11 cellular contexts compared by ENCODE assay signal in the genomic region with DNA sequence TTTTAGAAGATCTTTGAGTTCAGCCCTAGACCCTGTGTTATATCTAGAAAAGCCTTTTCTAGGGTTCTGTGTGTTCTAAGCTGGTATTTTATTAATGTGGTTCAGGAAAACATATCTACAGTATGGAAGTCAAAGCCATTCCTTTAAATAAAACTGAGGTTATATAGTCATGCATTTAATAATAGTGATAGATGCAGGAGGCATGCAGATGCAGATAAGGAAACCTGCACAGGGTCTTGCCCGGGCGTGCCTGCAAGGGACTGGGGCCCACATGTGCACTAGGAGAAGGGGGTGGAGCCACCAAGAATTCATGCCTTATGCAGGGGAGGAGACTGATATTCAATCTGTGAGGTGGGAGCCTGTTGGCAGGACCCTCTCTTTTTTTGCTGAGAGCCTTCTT.
DNase-seq lines count a peak whose midpoint lies in the region; ATAC-seq and TF ChIP-seq lines count a peak whose summit lies in the region.
"Had no signal": no experiment of that assay in that cellular context is flagged by ENCODE, and none has a peak within 500 bp of the region (broad histone marks: within the 10 kb centered on the region; RNA-seq: fewer than 3 reads in every experiment).

No MANE protein-coding gene starts in this region.

- 50 to 71% (median 62%) methylated on average over 2 of the region's 2 CpGs for WGBS in stomach, 5 donors

- peaks cover 0 to 2% (median 0%) of the 10 kb centered on the region in 3 donors for H3K4me1 Mint-ChIP-seq in CD8-positive, alpha-beta memory T cell

- in situ Hi-C loops in astrocyte of the spinal cord (cut with HindIII; ENCODE audit: low sequenced_read_pairs), result no loop called here

- H3K27ac Mint-ChIP-seq in CD8-positive, alpha-beta memory T cell, result peak overlapping the region in 1 of 8 donors; percentile 82

- DNase-seq in HEK293T (ENCODE audit: extremely low spot score) (peak; percentile 20), astrocyte of the spinal cord (ENCODE audit: low read depth, low spot score) (peak; percentile 59), islet precursor cell (peak; percentile 83), stomach (no peak)
- no peak for DNase-seq in CD8-positive, alpha-beta memory T cell
- DNase-seq: colonic mucosa, left lung, MM.1S had no signal

- CTCF ChIA-PET in HEK293T (lab: Yijun Ruan, JAX), result no interaction called here
- CTCF ChIA-PET in CD8-positive, alpha-beta memory T cell (lab: Charles Lee), result no interaction called here

- H3K4me1 ChIP-seq in BLaER1 (peaks cover 15% of the 10 kb centered on the region; the same call in 1 of the 2 replicates), stomach (peaks cover 0 to 17% (median 5%) of the 10 kb centered on the region in 4 donors)
- no peaks in the 10 kb centered on the region for H3K4me1 ChIP-seq in CD8-positive, alpha-beta memory T cell (ENCODE audit: insufficient read depth, low read length)
- H3K4me1 ChIP-seq: colonic mucosa had no signal

- TF ChIP-seq EP300 in stomach (IDR thresholded peaks at IDR 0.05), result no peak

- no peaks in the 10 kb centered on the region for H3K36me3 Mint-ChIP-seq in CD8-positive, alpha-beta memory T cell

- peaks cover 0 to 3% of the 10 kb centered on the region in 2 donors for H3K27me3 Mint-ChIP-seq in CD8-positive, alpha-beta memory T cell

- no peaks in the 10 kb centered on the region for H3K9me3 ChIP-seq in BLaER1
- H3K9me3 ChIP-seq in CD8-positive, alpha-beta memory T cell (ENCODE audit: low read length), result no peaks in the 10 kb centered on the region
- H3K9me3 ChIP-seq in stomach, result no peaks in the 10 kb centered on the region
- H3K9me3 ChIP-seq: colonic mucosa, left lung had no signal

- no peak overlapping the region for H3K9ac ChIP-seq in BLaER1

- POLR2A ChIA-PET in HEK293T (lab: Yijun Ruan, JAX), result interaction anchor here (2.0 kb wide), 1 partner anchor 52 kb away, joined by 5 read pairs; no protein-coding TSS in a partner anchor
- POLR2A ChIA-PET in CD8-positive, alpha-beta memory T cell (lab: Charles Lee), result no interaction called here

- ATAC-seq in HG02642 (IDR thresholded peaks at IDR 0.05; ENCODE audit: poor library complexity, unreplicated experiment), result no peak
- no peak for ATAC-seq in GM19452 (IDR thresholded peaks at IDR 0.05; ENCODE audit: unreplicated experiment)
- ATAC-seq: left lung had no signal

- TF ChIP-seq CTCF in astrocyte of the spinal cord (IDR thresholded peaks at IDR 0.05; ENCODE audit: low read depth, low read length) (no peak), stomach (IDR thresholded peaks at IDR 0.05) (no peak)

- no peaks in the 10 kb centered on the region for H3K36me3 ChIP-seq in BLaER1
- no peaks in the 10 kb centered on the region for H3K36me3 ChIP-seq in CD8-positive, alpha-beta memory T cell (ENCODE audit: insufficient read depth, low read length)
- no peaks in the 10 kb centered on the region for H3K36me3 ChIP-seq in stomach
- H3K36me3 ChIP-seq: colonic mucosa, left lung had no signal

- H3K27me3 ChIP-seq in BLaER1, result no peaks in the 10 kb centered on the region
- H3K27me3 ChIP-seq in CD8-positive, alpha-beta memory T cell (ENCODE audit: insufficient read depth, low read length, poor library complexity, severe bottlenecking), result no peaks in the 10 kb centered on the region
- H3K27me3 ChIP-seq in stomach, result no peaks in the 10 kb centered on the region
- H3K27me3 ChIP-seq: colonic mucosa, left lung had no signal

- intact Hi-C loops in stomach (cut with DNase I; ENCODE audit: low total_unique reads), result no loop called here

- H3K4me3 Mint-ChIP-seq in CD8-positive, alpha-beta memory T cell, result no peak overlapping the region

- H3K4me2 ChIP-seq in BLaER1, result peak overlapping the region; percentile 25; the same call in 1 of the 2 replicates

- 0 out of 2 replicates have a peak overlapping the region, but pooled peaks have one; percentile 28 for H3K27ac ChIP-seq in BLaER1
- H3K27ac ChIP-seq in CD8-positive, alpha-beta memory T cell (ENCODE audit: low read depth, low read length), result no peak overlapping the region
- no peak overlapping the region for H3K27ac ChIP-seq in stomach
- H3K27ac ChIP-seq: colonic mucosa, left lung had no signal

- H3K4me3 ChIP-seq in BLaER1 (no peak overlapping the region), astrocyte of the spinal cord (ENCODE audit: low read depth, low read length) (no peak overlapping the region), stomach (no peak overlapping the region)
- no peak overlapping the region for H3K4me3 ChIP-seq in CD8-positive, alpha-beta memory T cell (ENCODE audit: low read length)
- H3K4me3 ChIP-seq: colonic mucosa, left lung had no signal

- H4K20me1 ChIP-seq in BLaER1, result no peaks in the 10 kb centered on the region

- no peak for TF ChIP-seq POLR2A in stomach (IDR thresholded peaks at IDR 0.05)

- H3K9me3 Mint-ChIP-seq in CD8-positive, alpha-beta memory T cell, result no peaks in the 10 kb centered on the region

TF ChIP-seq in HEK293T, 16 proteins besides CTCF, POLR2A, EP300 and RAD21:
- TF ChIP-seq SP1 (IDR thresholded peaks at IDR 0.05) (no peak), ELF4 (IDR thresholded peaks at IDR 0.05) (no peak), FOXA1 (IDR thresholded peaks at IDR 0.05) (no peak), BHLHE40 (IDR thresholded peaks at IDR 0.05; ENCODE audit: borderline replicate concordance) (no peak), LEF1 (IDR thresholded peaks at IDR 0.05; ENCODE audit: borderline replicate concordance) (no peak)

Comparison
In these comparisons a context has a peak if more than half of its experiments do, and no peak if none do; other contexts are left out.
1. DNase-seq: peak in HEK293T (single experiment), astrocyte of the spinal cord (single experiment) and islet precursor cell (single experiment); none in CD8-positive, alpha-beta memory T cell (0 of 5) and stomach (single experiment).